Comparison of ENCODE assay signal across 11 cellular contexts in genomic region chr5:163354685-163355084, GRCh38.
DNase-seq lines count a peak whose midpoint lies in the region; ATAC-seq and TF ChIP-seq lines count a peak whose summit lies in the region.
"Had no signal": no experiment of that assay in that cellular context is flagged by ENCODE, and none has a peak within 500 bp of the region (broad histone marks: within the 10 kb centered on the region; RNA-seq: fewer than 3 reads in every experiment).

No MANE protein-coding gene starts in this region.

- no peak for TF ChIP-seq EP300 in esophagus muscularis mucosa (IDR thresholded peaks at IDR 0.05)

- CTCF ChIA-PET in HEK293T (lab: Yijun Ruan, JAX), result no interaction called here

- H3K4me1 ChIP-seq in OCI-LY3 (ENCODE audit: low read length) (peaks cover 23% of the 10 kb centered on the region), SJCRH30 (no peaks in the 10 kb centered on the region), esophagus muscularis mucosa (no peaks in the 10 kb centered on the region)

- H3K4me3 ChIP-seq in OCI-LY3 (ENCODE audit: low read length) (0 out of 2 replicates have a peak overlapping the region, but pooled peaks have one; percentile 15), SJCRH30 (no peak overlapping the region), esophagus muscularis mucosa (no peak overlapping the region)
- H3K4me3 ChIP-seq: BLaER1 treated with 17β-estradiol and CSF1 and Interleukin-3, amounts not matched to agents 10 nM and 100 nM had no signal

- H3K27ac ChIP-seq in OCI-LY3 (ENCODE audit: low read length), result peak overlapping the region; percentile 51
- H3K27ac ChIP-seq in SJCRH30, result no peak overlapping the region
- no peak overlapping the region for H3K27ac ChIP-seq in esophagus muscularis mucosa (replicated peaks in 1 of 4)

- DNase-seq in GM13977 (ENCODE audit: low spot score) (peak; percentile 65), GM20000 (ENCODE audit: low spot score) (peak; percentile 77), DMS 273 treated with DMSO at 0.1 percent for 48 hours (lab: John Stamatoyannopoulos, UW) (no peak), SJCRH30 (no peak), HEK293T (ENCODE audit: extremely low spot score) (no peak), esophagus muscularis mucosa (ENCODE audit: extremely low spot score) (no peak)
- DNase-seq: NCI-H1092, SK-N-SH had no signal

- H2AFZ ChIP-seq in OCI-LY3 (ENCODE audit: low read depth, low read length), result no peak overlapping the region

- H3K36me3 ChIP-seq in OCI-LY3 (replicated peaks; ENCODE audit: low read depth, low read length) (no peaks in the 10 kb centered on the region), SJCRH30 (no peaks in the 10 kb centered on the region), esophagus muscularis mucosa (no peaks in the 10 kb centered on the region)
- H3K36me3 ChIP-seq: BLaER1 treated with 17β-estradiol and CSF1 and Interleukin-3, amounts not matched to agents 10 nM and 100 nM had no signal

- intact Hi-C loops in esophagus muscularis mucosa (cut with DNase I), result no loop called here

- H4K20me1 ChIP-seq in OCI-LY3 (ENCODE audit: insufficient read depth, low read length), result no peaks in the 10 kb centered on the region
- H4K20me1 ChIP-seq: BLaER1 treated with 17β-estradiol and CSF1 and Interleukin-3, amounts not matched to agents 10 nM and 100 nM had no signal

- no peak for TF ChIP-seq POLR2A in esophagus muscularis mucosa (IDR thresholded peaks at IDR 0.05; ENCODE audit: low read depth)

- no peak for TF ChIP-seq CTCF in GM13977 (IDR thresholded peaks at IDR 0.05; ENCODE audit: extremely low read depth, insufficient read depth, missing control alignments)
- no peak for TF ChIP-seq CTCF in GM20000 (IDR thresholded peaks at IDR 0.05; ENCODE audit: extremely low read depth, missing control alignments)
- TF ChIP-seq CTCF in OCI-LY3 (IDR thresholded peaks at IDR 0.05; ENCODE audit: low read depth, low read length), result no peak
- TF ChIP-seq CTCF in esophagus muscularis mucosa (IDR thresholded peaks at IDR 0.05), result no peak

- H3K79me2 ChIP-seq in OCI-LY3 (ENCODE audit: low read length), result no peaks in the 10 kb centered on the region

- in situ Hi-C loops in GM13977 (cut with MboI; ENCODE audit: low pct_unique_long_range_greater_than_20kb, low sequenced_read_pairs, unreplicated experiment), result no loop called here

- POLR2A ChIA-PET in HEK293T (lab: Yijun Ruan, JAX), result no interaction called here

- 72% methylated on average over 1 of the region's 1 CpG for WGBS in esophagus muscularis mucosa

- no peak overlapping the region for H3K9ac ChIP-seq in OCI-LY3 (ENCODE audit: low read length)
- H3K9ac ChIP-seq: BLaER1 treated with 17β-estradiol and CSF1 and Interleukin-3, amounts not matched to agents 10 nM and 100 nM; SK-N-SH had no signal

- peaks cover 6% of the 10 kb centered on the region for H3K27me3 ChIP-seq in OCI-LY3 (ENCODE audit: low read depth, low read length)
- 0 out of 2 replicates have a peak, but pooled peaks cover 3% of the 10 kb centered on the region for H3K27me3 ChIP-seq in SJCRH30
- no peaks in the 10 kb centered on the region for H3K27me3 ChIP-seq in esophagus muscularis mucosa
- H3K27me3 ChIP-seq: BLaER1 treated with 17β-estradiol and CSF1 and Interleukin-3, amounts not matched to agents 10 nM and 100 nM had no signal

- peak; percentile 100 for ATAC-seq in HG03064 (IDR thresholded peaks at IDR 0.05; ENCODE audit: low read depth, unreplicated experiment)

- peak overlapping the region; percentile 63 for H3K4me2 ChIP-seq in OCI-LY3 (ENCODE audit: low read length)
- H3K4me2 ChIP-seq: SK-N-SH had no signal

- no peaks in the 10 kb centered on the region for H3K9me3 ChIP-seq in OCI-LY3 (ENCODE audit: insufficient read depth, low read length)
- H3K9me3 ChIP-seq in SJCRH30 (replicated peaks), result no peaks in the 10 kb centered on the region
- no peaks in the 10 kb centered on the region for H3K9me3 ChIP-seq in esophagus muscularis mucosa
- H3K9me3 ChIP-seq: SK-N-SH had no signal

TF ChIP-seq in HEK293T, 16 proteins besides CTCF, POLR2A, EP300 and RAD21:
- TF ChIP-seq ARNT (IDR thresholded peaks at IDR 0.05) (no peak), NFRKB (IDR thresholded peaks at IDR 0.05) (no peak), LEF1 (IDR thresholded peaks at IDR 0.05; ENCODE audit: borderline replicate concordance) (no peak), ELF4 (IDR thresholded peaks at IDR 0.05) (no peak), HDGF (IDR thresholded peaks at IDR 0.05; ENCODE audit: borderline replicate concordance) (no peak), FOXA1 (IDR thresholded peaks at IDR 0.05) (no peak), PKNOX1 (IDR thresholded peaks at IDR 0.05) (no peak), SUZ12 (IDR thresholded peaks at IDR 0.05) (no peak), BHLHE40 (IDR thresholded peaks at IDR 0.05; ENCODE audit: borderline replicate concordance) (no peak), TARDBP (IDR thresholded peaks at IDR 0.05) (no peak), ZNF384 (IDR thresholded peaks at IDR 0.05) (no peak), CTBP1 (IDR thresholded peaks at IDR 0.05; ENCODE audit: borderline replicate concordance) (no peak)

Comparison
In these comparisons a context has a peak if more than half of its experiments do, and no peak if none do; other contexts are left out.
1. DNase-seq: peak in GM13977 (single experiment) and GM20000 (single experiment); none in DMS 273 treated with DMSO at 0.1 percent for 48 hours (single experiment), SJCRH30 (0 of 2), HEK293T (single experiment) and esophagus muscularis mucosa (single experiment).